Comparison of ENCODE assay signal across 34 cellular contexts in genomic region chr15:25536801-25537310, GRCh38.
"Had no signal": no experiment of that assay in that cellular context is flagged by ENCODE, and none has a peak within 500 bp of the region (broad histone marks: within the 10 kb centered on the region; RNA-seq: fewer than 3 reads in every experiment).

No MANE protein-coding gene starts in this region.

- H3K27me3 Mint-ChIP-seq: activated B cell treated with CpG ODN at 0.5 μM for 24 hours; activated CD8-positive, alpha-beta T cell treated with anti-CD3 and anti-CD28 coated beads for 36 hours; activated naive CD4-positive, alpha-beta T cell treated with anti-CD3 and anti-CD28 coated beads, Interleukin-2, amount 50 U/mL, for 24 hours; activated naive CD8-positive, alpha-beta T cell treated with anti-CD3 and anti-CD28 coated beads for 36 hours; activated naive CD8-positive, alpha-beta T cell treated with anti-CD3 and anti-CD28 coated beads, Interleukin-2, amount 50 U/mL, for 24 hours; dendritic cell treated with granulocyte-macrophage colony-stimulating factor and Interleukin-4, amounts not matched to agents 40 ng/mL and 50 ng/mL, for 4 days; effector memory CD8-positive, alpha-beta T cell had no signal

- H3K9me3 ChIP-seq: adrenal gland, body of pancreas, esophagus muscularis mucosa, gastrocnemius medialis, heart left ventricle had no signal

- H3K27ac Mint-ChIP-seq: activated B cell treated with CpG ODN at 0.5 μM for 24 hours; activated CD8-positive, alpha-beta T cell treated with anti-CD3 and anti-CD28 coated beads for 36 hours; activated naive CD4-positive, alpha-beta T cell treated with anti-CD3 and anti-CD28 coated beads for 36 hours; activated naive CD4-positive, alpha-beta T cell treated with anti-CD3 and anti-CD28 coated beads, Interleukin-2, amount 50 U/mL, for 24 hours; activated naive CD8-positive, alpha-beta T cell treated with anti-CD3 and anti-CD28 coated beads for 36 hours; activated naive CD8-positive, alpha-beta T cell treated with anti-CD3 and anti-CD28 coated beads, Interleukin-2, amount 50 U/mL, for 24 hours; activated T-helper 17 cell treated with anti-CD3 and anti-CD28 coated beads, Interleukin-2, amount 50 U/mL, for 72 hours; dendritic cell treated with granulocyte-macrophage colony-stimulating factor and Interleukin-4, amounts not matched to agents 40 ng/mL and 50 ng/mL, for 4 days; effector memory CD8-positive, alpha-beta T cell had no signal

- H3K36me3 Mint-ChIP-seq: activated naive CD4-positive, alpha-beta T cell treated with anti-CD3 and anti-CD28 coated beads, Interleukin-2, amount 50 U/mL, for 24 hours; activated naive CD8-positive, alpha-beta T cell treated with anti-CD3 and anti-CD28 coated beads for 36 hours had no signal

- H3K4me1 ChIP-seq: adrenal gland, body of pancreas, breast epithelium, foreskin keratinocyte, gastrocnemius medialis had no signal

- H3K27me3 ChIP-seq: adrenal gland, body of pancreas, breast epithelium, cardiac muscle cell, esophagus muscularis mucosa, foreskin keratinocyte, gastrocnemius medialis, heart left ventricle had no signal

- H3K9me3 Mint-ChIP-seq: activated B cell treated with CpG ODN at 0.5 μM for 24 hours; activated naive CD4-positive, alpha-beta T cell treated with anti-CD3 and anti-CD28 coated beads for 36 hours; activated naive CD4-positive, alpha-beta T cell treated with anti-CD3 and anti-CD28 coated beads, Interleukin-2, amount 50 U/mL, for 24 hours; activated naive CD8-positive, alpha-beta T cell treated with anti-CD3 and anti-CD28 coated beads for 36 hours; activated T-cell treated with anti-CD3 and anti-CD28 coated beads, Interleukin-2, amount 50 U/mL, for 4 hours; activated T-helper 17 cell treated with anti-CD3 and anti-CD28 coated beads, Interleukin-2, amount 50 U/mL, for 72 hours had no signal

- H3K36me3 ChIP-seq: adrenal gland, breast epithelium, cardiac muscle cell, esophagus muscularis mucosa, gastrocnemius medialis, heart left ventricle had no signal

- H3K4me3 ChIP-seq: adrenal gland, body of pancreas, breast epithelium, cardiac muscle cell, coronary artery, esophagus muscularis mucosa, gastrocnemius medialis, heart left ventricle had no signal

- DNase-seq: activated B cell treated with CpG ODN at 0.5 μM for 24 hours; activated CD4-positive, alpha-beta T cell treated with anti-CD3 and anti-CD28 coated beads for 48 hours; activated CD4-positive, alpha-beta T cell treated with anti-CD3 and anti-CD28 coated beads, Interleukin-2, amount 50 U/mL, for 1 hour; activated CD4-positive, alpha-beta T cell treated with anti-CD3 and anti-CD28 coated beads, Interleukin-2, amount 50 U/mL, for 48 hours; activated CD8-positive, alpha-beta memory T cell treated with anti-CD3 and anti-CD28 coated beads for 24 hours; activated CD8-positive, alpha-beta T cell treated with anti-CD3 and anti-CD28 coated beads for 36 hours; activated effector memory CD4-positive, alpha-beta T cell treated with Interleukin-2 at 50 U/mL for 16 hours; activated naive CD4-positive, alpha-beta T cell treated with anti-CD3 and anti-CD28 coated beads for 36 hours; activated naive CD8-positive, alpha-beta T cell treated with anti-CD3 and anti-CD28 coated beads for 36 hours; activated naive CD8-positive, alpha-beta T cell treated with anti-CD3 and anti-CD28 coated beads, Interleukin-2, amount 50 U/mL, for 24 hours; activated T-cell treated with anti-CD3 and anti-CD28 coated beads, Interleukin-2, amount 50 U/mL, for 4 hours; adrenal gland; amygdala; aorta; body of pancreas; central memory CD4-positive, alpha-beta T cell; cerebellar nuclear complex; effector CD4-positive, alpha-beta T cell; effector memory CD8-positive, alpha-beta T cell; erythroblast; foreskin keratinocyte; gastrocnemius medialis; glutamatergic neuron; heart left ventricle; T-helper 2 cell had no signal

- H3K27ac ChIP-seq: adrenal gland, body of pancreas, breast epithelium, cardiac muscle cell, coronary artery, esophagus muscularis mucosa, foreskin keratinocyte, gastrocnemius medialis, heart left ventricle, VCaP had no signal

- H3K4me3 Mint-ChIP-seq: activated B cell treated with CpG ODN at 0.5 μM for 24 hours; activated CD8-positive, alpha-beta T cell treated with anti-CD3 and anti-CD28 coated beads for 36 hours; activated naive CD4-positive, alpha-beta T cell treated with anti-CD3 and anti-CD28 coated beads for 36 hours; activated naive CD4-positive, alpha-beta T cell treated with anti-CD3 and anti-CD28 coated beads, Interleukin-2, amount 50 U/mL, for 24 hours; activated naive CD8-positive, alpha-beta T cell treated with anti-CD3 and anti-CD28 coated beads for 36 hours; activated naive CD8-positive, alpha-beta T cell treated with anti-CD3 and anti-CD28 coated beads, Interleukin-2, amount 50 U/mL, for 24 hours; activated T-cell treated with anti-CD3 and anti-CD28 coated beads, Interleukin-2, amount 50 U/mL, for 4 hours; activated T-helper 17 cell treated with anti-CD3 and anti-CD28 coated beads, Interleukin-2, amount 50 U/mL, for 72 hours; dendritic cell treated with granulocyte-macrophage colony-stimulating factor and Interleukin-4, amounts not matched to agents 40 ng/mL and 50 ng/mL, for 4 days; effector memory CD8-positive, alpha-beta T cell had no signal

- ATAC-seq: activated CD4-positive, CD25-positive, alpha-beta regulatory T cell treated with anti-CD3 and anti-CD28 coated beads, Interleukin-2, amount 50 U/mL, for 24 hours; activated CD8-positive, alpha-beta T cell treated with anti-CD3 and anti-CD28 coated beads for 36 hours; activated naive CD8-positive, alpha-beta T cell treated with anti-CD3 and anti-CD28 coated beads, Interleukin-2, amount 50 U/mL, for 24 hours; activated T-cell treated with anti-CD3 and anti-CD28 coated beads, Interleukin-2, amount 50 U/mL, for 4 hours; activated T-helper 17 cell treated with anti-CD3 and anti-CD28 coated beads, Interleukin-2, amount 50 U/mL, for 72 hours; body of pancreas; effector memory CD8-positive, alpha-beta T cell; foreskin keratinocyte; gastrocnemius medialis; heart left ventricle had no signal

- H3K4me1 Mint-ChIP-seq: activated B cell treated with CpG ODN at 0.5 μM for 24 hours; activated naive CD4-positive, alpha-beta T cell treated with anti-CD3 and anti-CD28 coated beads, Interleukin-2, amount 50 U/mL, for 24 hours; activated naive CD8-positive, alpha-beta T cell treated with anti-CD3 and anti-CD28 coated beads for 36 hours; activated naive CD8-positive, alpha-beta T cell treated with anti-CD3 and anti-CD28 coated beads, Interleukin-2, amount 50 U/mL, for 24 hours; activated T-helper 17 cell treated with anti-CD3 and anti-CD28 coated beads, Interleukin-2, amount 50 U/mL, for 72 hours had no signal
